Comparison of ENCODE assay signal across 20 cellular contexts in genomic region chrX:41603591-41603990, GRCh38.
"Had no signal": no experiment of that assay in that cellular context is flagged by ENCODE, and none has a peak within 500 bp of the region (broad histone marks: within the 10 kb centered on the region; RNA-seq: fewer than 3 reads in every experiment).

No MANE protein-coding gene starts in this region.

- H3K27me3 ChIP-seq: brain microvascular endothelial cell, tibial artery, uterus had no signal

- H3K27me3 Mint-ChIP-seq: activated naive CD8-positive, alpha-beta T cell; central memory CD8-positive, alpha-beta T cell; naive thymus-derived CD4-positive, alpha-beta T cell had no signal

- H3K27ac ChIP-seq: brain microvascular endothelial cell, parathyroid adenoma had no signal

- H3K4me1 Mint-ChIP-seq: immature natural killer cell had no signal

- H3K79me2 ChIP-seq: parathyroid adenoma had no signal

- H3K36me3 ChIP-seq: brain microvascular endothelial cell, heart left ventricle, tibial artery, uterus had no signal

- H3K9ac ChIP-seq: parathyroid adenoma had no signal

- H3K4me3 ChIP-seq: heart left ventricle, lung, tibial artery, uterus had no signal

- H3K9me3 Mint-ChIP-seq: central memory CD8-positive, alpha-beta T cell; immature natural killer cell had no signal

- ATAC-seq: activated CD4-positive, CD25-positive, alpha-beta regulatory T cell treated with anti-CD3 and anti-CD28 coated beads, Interleukin-2, amount 50 U/mL, for 24 hours; heart left ventricle; naive thymus-derived CD4-positive, alpha-beta T cell had no signal

- H3K27ac Mint-ChIP-seq: activated naive CD8-positive, alpha-beta T cell; immature natural killer cell had no signal

- H3K4me3 Mint-ChIP-seq: activated naive CD8-positive, alpha-beta T cell; central memory CD8-positive, alpha-beta T cell; immature natural killer cell; naive thymus-derived CD4-positive, alpha-beta T cell had no signal

- DNase-seq: activated CD4-positive, alpha-beta T cell treated with anti-CD3 and anti-CD28 coated beads, Interleukin-2, amount 50 U/mL, for 1 hour; activated CD8-positive, alpha-beta memory T cell treated with anti-CD3 and anti-CD28 coated beads for 24 hours; activated gamma-delta T cell treated with Interleukin-2 at 50 U/mL for 16 hours; brain microvascular endothelial cell; cortex of kidney; effector CD8-positive, alpha-beta T cell; heart left ventricle; immature natural killer cell; midbrain; naive thymus-derived CD4-positive, alpha-beta T cell; stimulated activated CD4-positive, alpha-beta T cell treated with anti-CD3 and anti-CD28 coated beads, Interleukin-15, amount 100 ng/mL, for 24 hours; stimulated activated CD4-positive, alpha-beta T cell treated with anti-CD3 and anti-CD28 coated beads, Interleukin-4, amount 100 ng/mL, for 24 hours; stimulated activated naive CD4-positive, alpha-beta T cell; tibial artery; uterus had no signal

- H3K4me1 ChIP-seq: parathyroid adenoma, uterus had no signal

- H2AFZ ChIP-seq: parathyroid adenoma had no signal

- H3K9me3 ChIP-seq: heart left ventricle, tibial artery, uterus had no signal
